In genomic region chr9:100595391-100596199, GRCh38 we compare ENCODE assay signal across 8 cellular contexts. TPM values are rescaled to one million over a fixed set of nuclear protein-coding genes. Genes with fewer than 3 reads are reported as not detected.
DNase-seq lines count a peak whose midpoint lies in the region; ATAC-seq and TF ChIP-seq lines count a peak whose summit lies in the region.

No MANE protein-coding gene starts in this region.

- H3K4me2 ChIP-seq in mammary epithelial cell (ENCODE audit: insufficient read depth, low read depth, low read length) = no peak overlapping the region

- no peak overlapping the region for H3K27ac ChIP-seq in C4-2B
- H3K27ac ChIP-seq in mammary epithelial cell (ENCODE audit: insufficient read depth, low read depth, low read length) = no peak overlapping the region
- H3K27ac ChIP-seq in thyroid gland = no peak overlapping the region

- ATAC-seq in HG03378 (IDR thresholded peaks at IDR 0.05; ENCODE audit: unreplicated experiment) = peak; percentile 49

- no peaks in the 10 kb centered on the region for H3K79me2 ChIP-seq in mammary epithelial cell (ENCODE audit: insufficient read depth, low read length)

- H3K9me3 ChIP-seq in mammary epithelial cell (replicated peaks; ENCODE audit: insufficient read depth, low read length) (no peaks in the 10 kb centered on the region), thyroid gland (no peaks in the 10 kb centered on the region)

- no peak for TF ChIP-seq POLR2A in thyroid gland (IDR thresholded peaks at IDR 0.05)

- no peaks in the 10 kb centered on the region for H3K36me3 ChIP-seq in mammary epithelial cell (ENCODE audit: insufficient read depth, low read length)
- no peaks in the 10 kb centered on the region for H3K36me3 ChIP-seq in kidney epithelial cell (ENCODE audit: control insufficient read depth, insufficient read depth, low read length)
- H3K36me3 ChIP-seq in thyroid gland = no peaks in the 10 kb centered on the region

- H3K9ac ChIP-seq in mammary epithelial cell (ENCODE audit: insufficient read depth, low read length) = no peak overlapping the region

- BruUV-seq in mammary epithelial cell (replicated peaks; lab: Mats Ljungman, UMichigan) = no TSS peak

- WGBS in mammary epithelial cell (ENCODE audit: low coverage, missing lambda C conversion rate) = 35% methylated on average over 3 of the region's 3 CpGs
- WGBS in thyroid gland, 2 donors = 17 to 18% methylated on average over 3 of the region's 3 CpGs

- no peaks in the 10 kb centered on the region for H4K20me1 ChIP-seq in mammary epithelial cell (ENCODE audit: insufficient read depth, low read length)

- H3K4me1 ChIP-seq in mammary epithelial cell (ENCODE audit: insufficient read depth, low read length) = peaks cover 11% of the 10 kb centered on the region
- peaks cover 0 to 4% of the 10 kb centered on the region in 2 donors for H3K4me1 ChIP-seq in thyroid gland

- TF ChIP-seq CTCF in C4-2B (conservative IDR thresholded peaks at IDR 0.05) = peak; percentile 93
- peak; percentile 50; the same call in 1 of the 2 replicates for TF ChIP-seq CTCF in GM12875 (IDR thresholded peaks at IDR 0.05; ENCODE audit: borderline replicate concordance, insufficient read depth, low read depth, low read length)
- TF ChIP-seq CTCF in mammary epithelial cell (conservative IDR thresholded peaks at IDR 0.05 in 1 of 2, IDR thresholded peaks at IDR 0.05 in 1 of 2; ENCODE audit: extremely low read depth in 1 of 2, insufficient read depth in 1 of 2, low read depth in 1 of 2, low read length in 2 of 2) = peak; percentile 84 to 86
- peak; percentile 69 for TF ChIP-seq CTCF in kidney epithelial cell (IDR thresholded peaks at IDR 0.05; ENCODE audit: insufficient read depth, low read length, poor library complexity, severe bottlenecking)
- peak; percentile 77 to 93 (median 88) for TF ChIP-seq CTCF in thyroid gland (IDR thresholded peaks at IDR 0.05)

- no peaks in the 10 kb centered on the region for H3K27me3 ChIP-seq in mammary epithelial cell (ENCODE audit: insufficient read depth, low read length)
- H3K27me3 ChIP-seq in kidney epithelial cell (ENCODE audit: control insufficient read depth, insufficient read depth, low read length) = no peaks in the 10 kb centered on the region
- H3K27me3 ChIP-seq in thyroid gland = no peaks in the 10 kb centered on the region

- in situ Hi-C loops in mammary epithelial cell (cut with MboI; ENCODE audit: low sequenced_read_pairs in 2 of 2) = loop anchor here (25.0 kb wide), 4 partner anchors 158 to 783 kb away; partner anchors contain the start of genes MSANTD3 (in 1 of the 2) and NR4A3 (in 1 of the 2)

- H3K4me3 ChIP-seq in GM12875 (ENCODE audit: low read depth, low read length) (no peak overlapping the region), mammary epithelial cell (replicated peaks in 1 of 3; ENCODE audit: insufficient read depth in 1 of 3, low read depth in 2 of 3, low read length in 3 of 3) (no peak overlapping the region), kidney epithelial cell (ENCODE audit: low read depth, low read length) (no peak overlapping the region), thyroid gland (replicated peaks in 1 of 3) (no peak overlapping the region)

- intact Hi-C loops in mammary epithelial cell (cut with micrococcal nuclease) = loop anchor here (1.0 to 5.0 kb wide), 10 partner anchors 90 to 1433 kb away; partner anchors contain the start of genes MSANTD3 and NR4A3
- intact Hi-C loops in thyroid gland (cut with DNase I) = loop anchor here (10.0 kb wide), 2 partner anchors 91 to 171 kb away; partner anchors contain the start of gene MSANTD3

- CTCF ChIA-PET in mammary epithelial cell (lab: Charles Lee; ENCODE audit: low non-redundant PET) = interaction anchor here (0.7 kb wide), 1 partner anchor 778 kb away, joined by 6 read pairs; no protein-coding TSS in a partner anchor

- dilution Hi-C loops in mammary epithelial cell (cut with HindIII; ENCODE audit: low sequenced_read_pairs) = loop anchor here (10.0 to 25.0 kb wide), 2 partner anchors 158 to 261 kb away; partner anchors contain the start of gene MSANTD3

- H2AFZ ChIP-seq in mammary epithelial cell (ENCODE audit: low read depth, low read length) = no peak overlapping the region

- DNase-seq in NCI-H69 (lab: John Stamatoyannopoulos, UW) (peak; percentile 77), mammary epithelial cell (peak; percentile 46), kidney epithelial cell (ENCODE audit: low read depth) (no peak), thyroid gland (peak in 1 of 2 donors; percentile 37), islet precursor cell (no peak)

RNA-seq across cellular contexts. Expression of gene CAVIN4, which starts 17.7 kb away (rescaled TPM):
- under 1 TPM; 0.33 to 0.66 TPM for total RNA-seq in mammary epithelial cell
- polyA plus RNA-seq in mammary epithelial cell = 0.10 TPM
- not detected for polyA minus RNA-seq in mammary epithelial cell
- 3.1 and 3.6 TPM in 2 replicates for total RNA-seq in kidney epithelial cell
- total RNA-seq in thyroid gland = 1 to 10 TPM; 1.0 to 4.2 (median 1.6) TPM

Comparison
In these comparisons a context has a peak if more than half of its experiments do, and no peak if none do; other contexts are left out.
1. DNase-seq: peak in NCI-H69 (single experiment) and mammary epithelial cell (single experiment); none in kidney epithelial cell (single experiment) and islet precursor cell (single experiment).
2. Peak in every context shown above with its lines, with median percentiles within 50 percentile points of each other: CTCF ChIP-seq.